27 cellular contexts compared by ENCODE assay signal in the genomic region with DNA sequence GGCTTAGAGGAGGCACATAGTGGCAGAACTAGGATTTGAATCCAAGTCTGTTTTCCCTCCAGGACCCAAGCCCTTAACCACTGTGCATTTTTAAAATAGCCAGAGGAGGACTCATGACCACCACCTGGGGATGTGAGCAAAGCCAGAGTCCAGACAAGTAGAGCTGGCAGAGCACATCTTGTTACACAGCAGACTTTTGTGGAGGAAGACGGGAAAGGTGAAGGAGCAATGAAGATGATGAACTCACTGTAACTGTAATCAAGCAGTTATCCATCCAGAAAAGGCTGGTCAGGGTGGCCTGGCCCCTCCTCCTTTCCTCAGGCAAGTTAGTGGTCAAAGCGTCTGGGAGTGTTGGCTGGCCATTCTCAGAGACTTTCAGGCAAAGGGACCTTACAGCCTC. TPM values are rescaled to one million over a fixed set of nuclear protein-coding genes. Genes with fewer than 3 reads are reported as not detected.
DNase-seq lines count a peak whose midpoint lies in the region; ATAC-seq and TF ChIP-seq lines count a peak whose summit lies in the region.
"Had no signal": no experiment of that assay in that cellular context is flagged by ENCODE, and none has a peak within 500 bp of the region (broad histone marks: within the 10 kb centered on the region; RNA-seq: fewer than 3 reads in every experiment).

No MANE protein-coding gene starts in this region.

- H4K20me1 ChIP-seq in IMR-90 (ENCODE audit: insufficient read depth, low read length), result no peaks in the 10 kb centered on the region
- H4K20me1 ChIP-seq: BLaER1 had no signal

- TF ChIP-seq CTCF in IMR-90 (conservative IDR thresholded peaks at IDR 0.05; ENCODE audit: low read depth, low read length) (no peak), kidney epithelial cell (IDR thresholded peaks at IDR 0.05; ENCODE audit: insufficient read depth, low read length, poor library complexity, severe bottlenecking) (no peak)

- no peak overlapping the region; the same call in 1 of the 2 replicates for H4K91ac ChIP-seq in IMR-90 (ENCODE audit: insufficient read depth, low read depth, low read length)

- DNase-seq in IMR-90 (peak; percentile 65), astrocyte of the hippocampus (ENCODE audit: low read depth, low spot score) (peak; percentile 67), kidney epithelial cell (ENCODE audit: low read depth) (peak; percentile 43), renal cortical epithelial cell (ENCODE audit: low read depth) (peak; percentile 53), NCI-H2196 treated with DMSO at 0.1 percent for 48 hours (lab: John Stamatoyannopoulos, UW; ENCODE audit: unreplicated experiment) (no peak), NCI-H524 treated with DMSO at 0.1 percent for 48 hours (lab: John Stamatoyannopoulos, UW) (no peak), NCI-H2227 treated with DMSO at 0.1 percent for 48 hours (lab: John Stamatoyannopoulos, UW) (no peak)
- DNase-seq: activated CD4-positive, alpha-beta T cell treated with anti-CD3 and anti-CD28 coated beads for 48 hours; activated naive CD8-positive, alpha-beta T cell treated with anti-CD3 and anti-CD28 coated beads for 36 hours; aorta; dermis blood vessel endothelial cell; MV-4-11; NCI-H1436 treated with DMSO at 0.1 percent for 48 hours; NCI-H2081 treated with DMSO at 0.1 percent for 48 hours; NCI-H446; right lobe of liver; RPMI8226; SJCRH30; stimulated activated CD8-positive, alpha-beta memory T cell treated with anti-CD3 and anti-CD28 coated beads, Interleukin-4, amount 100 ng/mL, for 48 hours; stimulated activated naive CD8-positive, alpha-beta T cell treated with anti-CD3 and anti-CD28 coated beads, Interleukin-15, amount 100 ng/mL, for 72 hours; T1000; WERI-Rb-1 had no signal

- H3K4me2 ChIP-seq in IMR-90 (ENCODE audit: low read depth, low read length), result no peak overlapping the region
- H3K4me2 ChIP-seq: BLaER1 had no signal

- no peak overlapping the region; the same call in 1 of the 2 replicates for H3K14ac ChIP-seq in IMR-90 (replicated peaks; ENCODE audit: low read depth, low read length)

- H3K23ac ChIP-seq in IMR-90 (ENCODE audit: low read depth, low read length), result no peak overlapping the region

- 0 out of 2 replicates have a peak overlapping the region, but pooled peaks have one; percentile 9 for H2AK5ac ChIP-seq in IMR-90 (ENCODE audit: low read depth, low read length)

- peak overlapping the region; percentile 1; the same call in 1 of the 2 replicates for H3K4ac ChIP-seq in IMR-90 (ENCODE audit: low read depth, low read length)

- TF ChIP-seq RAD21 in IMR-90 (IDR thresholded peaks at IDR 0.05; ENCODE audit: low read length), result no peak

- dilution Hi-C loops in IMR-90 (cut with HindIII; ENCODE audit: low sequenced_read_pairs, unreplicated experiment), result no loop called here

- peaks cover 0 to 4% of the 10 kb centered on the region in 2 experiments; a peak in 1 of 4 replicates for H3K79me1 ChIP-seq in IMR-90 (ENCODE audit: low read depth in 1 of 2, low read length in 2 of 2)

- H3K56ac ChIP-seq in IMR-90 (ENCODE audit: extremely low read depth, insufficient read depth, low read length), result no peak overlapping the region

- H2BK120ac ChIP-seq in IMR-90 (ENCODE audit: low read depth, low read length), result peak overlapping the region; percentile 44; the same call in 1 of the 2 replicates

- CTCF ChIA-PET in IMR-90 (lab: Yijun Ruan, JAX), result interaction anchor here (0.6 kb wide), 1 partner anchor 17 kb away, joined by 3 read pairs; no protein-coding TSS in a partner anchor

- H3K27me3 ChIP-seq in IMR-90 (ENCODE audit: control insufficient read depth, insufficient read depth, low read length), result no peaks in the 10 kb centered on the region
- H3K27me3 ChIP-seq in kidney epithelial cell (ENCODE audit: control insufficient read depth, insufficient read depth, low read length), result no peaks in the 10 kb centered on the region
- H3K27me3 ChIP-seq: BLaER1, right lobe of liver, SJCRH30, vagina had no signal

- H3K4me3 ChIP-seq in IMR-90 (ENCODE audit: insufficient read depth, low read depth, low read length), result no peak overlapping the region
- H3K4me3 ChIP-seq in kidney epithelial cell (ENCODE audit: low read depth, low read length), result no peak overlapping the region
- H3K4me3 ChIP-seq: BLaER1, right lobe of liver, SJCRH30, vagina had no signal

- peak overlapping the region in 1 of 2 experiments; percentile 22; a peak in 1 of 4 replicates for H4K8ac ChIP-seq in IMR-90 (ENCODE audit: low read depth in 2 of 2, low read length in 2 of 2)

- H3K4me1 ChIP-seq in IMR-90 (ENCODE audit: control insufficient read depth, insufficient read depth, low read length), result peaks cover 26% of the 10 kb centered on the region
- H3K4me1 ChIP-seq: BLaER1, right lobe of liver had no signal

- POLR2A ChIA-PET in IMR-90 (lab: Charles Lee; ENCODE audit: unreplicated experiment), result no interaction called here

- no peak for ATAC-seq in IMR-90 (ENCODE audit: low read depth)
- ATAC-seq: esophagus mucosa; HCT116; left lobe of liver; right lobe of liver; stimulated activated naive CD8-positive, alpha-beta T cell treated with anti-CD3 and anti-CD28 coated beads, Interleukin-15, amount 100 ng/mL, for 72 hours had no signal

- peak overlapping the region; percentile 16 for H2AFZ ChIP-seq in IMR-90 (replicated peaks; ENCODE audit: low read length, poor library complexity)

- no peak overlapping the region for H2BK5ac ChIP-seq in IMR-90 (ENCODE audit: low read depth, low read length, poor library complexity, severe bottlenecking)

- H2AK9ac ChIP-seq in IMR-90 (replicated peaks; ENCODE audit: low read depth, low read length, poor library complexity), result peak overlapping the region; percentile 7

- intact Hi-C loops in IMR-90 (cut with micrococcal nuclease), result no loop called here

- 0 out of 2 replicates have a peak overlapping the region, but pooled peaks have one; percentile 0 for H2BK20ac ChIP-seq in IMR-90 (ENCODE audit: low read depth, low read length)

- no peak overlapping the region for H3K27ac ChIP-seq in IMR-90 (ENCODE audit: insufficient read depth, low read length)
- H3K27ac ChIP-seq: BLaER1, right lobe of liver, SJCRH30, vagina, WERI-Rb-1 had no signal

- peaks cover 10% of the 10 kb centered on the region for H3K9me1 ChIP-seq in IMR-90 (ENCODE audit: insufficient read depth, low read length)

- no TSS peak for BruUV-seq in IMR-90 (replicated peaks; lab: Mats Ljungman, UMichigan)

- no peaks in the 10 kb centered on the region for H3K36me3 ChIP-seq in IMR-90 (ENCODE audit: control insufficient read depth, insufficient read depth, low read length)
- no peaks in the 10 kb centered on the region for H3K36me3 ChIP-seq in kidney epithelial cell (ENCODE audit: control insufficient read depth, insufficient read depth, low read length)
- H3K36me3 ChIP-seq: BLaER1, right lobe of liver, SJCRH30, vagina had no signal

- H3K9me3 ChIP-seq in IMR-90 (ENCODE audit: control insufficient read depth, insufficient read depth, low read length), result no peaks in the 10 kb centered on the region
- H3K9me3 ChIP-seq: BLaER1, right lobe of liver, SJCRH30, vagina had no signal

- H3K9ac ChIP-seq in IMR-90 (ENCODE audit: low read depth, low read length), result no peak overlapping the region
- H3K9ac ChIP-seq: BLaER1 had no signal

- H4K5ac ChIP-seq in IMR-90 (ENCODE audit: low read depth, low read length), result no peak overlapping the region

- in situ Hi-C loops in IMR-90 (cut with MboI; ENCODE audit: low sequenced_read_pairs), result no loop called here

- no peak for TF ChIP-seq POLR2A in IMR-90 (IDR thresholded peaks at IDR 0.05; ENCODE audit: low read depth, low read length)

- H3K18ac ChIP-seq in IMR-90 (ENCODE audit: low read depth, low read length), result no peak overlapping the region

- WGBS in IMR-90 (ENCODE audit: extremely low coverage in 2 of 2, insufficient read length in 1 of 2), 2 experiments, result no CpG with 5 or more reads among the region's 2 CpGs

- H2BK15ac ChIP-seq in IMR-90 (ENCODE audit: low read depth, low read length), result peak overlapping the region; percentile 26; the same call in 1 of the 3 replicates

TF ChIP-seq in IMR-90, 13 proteins besides CTCF, POLR2A, EP300 and RAD21:
- no peak for TF ChIP-seq MAZ (IDR thresholded peaks at IDR 0.05; ENCODE audit: borderline replicate concordance, low read depth, low read length)

RNA-seq across cellular contexts. Expression of a gene that starts 50.9 kb away (rescaled TPM):
- total RNA-seq in IMR-90 (2012; rRNA removed), result 0.54 and 0.56 TPM in 2 replicates
- 0.29 and 0.31 TPM in 2 replicates for polyA plus RNA-seq in IMR-90 (2012; rRNA removed)
- 0.09 and 0.24 TPM in 2 replicates for polyA plus RNA-seq in IMR-90 (2012; cell fraction: cytosol; rRNA removed)
- 0.13 and 0.58 TPM in 2 replicates for polyA plus RNA-seq in IMR-90 (2012; cell fraction: nucleus; rRNA removed; ENCODE audit: low replicate concordance)
- total RNA-seq in kidney epithelial cell, result 13.1 and 14.6 TPM in 2 replicates
- total RNA-seq in renal cortical epithelial cell, result 12.7 and 54.5 TPM in 2 replicates
- total RNA-seq: activated naive CD8-positive, alpha-beta T cell treated with anti-CD3 and anti-CD28 coated beads for 36 hours had no signal

RNA-seq across cellular contexts. Expression of a gene that starts 55.9 kb away (rescaled TPM):
- total RNA-seq in IMR-90 (2012; rRNA removed), result 552 and 592 TPM in 2 replicates
- 214 and 249 TPM in 2 replicates for polyA plus RNA-seq in IMR-90 (2012; rRNA removed)
- polyA plus RNA-seq in IMR-90 (2012; cell fraction: cytosol; rRNA removed), result 118 and 124 TPM in 2 replicates
- 47.8 and 219 TPM in 2 replicates for polyA plus RNA-seq in IMR-90 (2012; cell fraction: nucleus; rRNA removed; ENCODE audit: low replicate concordance)
- total RNA-seq in kidney epithelial cell, result 223 and 226 TPM in 2 replicates
- total RNA-seq in renal cortical epithelial cell, result 636 and 714 TPM in 2 replicates

Comparison
In these comparisons a context has a peak if more than half of its experiments do, and no peak if none do; other contexts are left out.
1. DNase-seq: peak in IMR-90 (single experiment), astrocyte of the hippocampus (single experiment), kidney epithelial cell (single experiment) and renal cortical epithelial cell (single experiment); none in NCI-H2196 treated with DMSO at 0.1 percent for 48 hours (single experiment), NCI-H524 treated with DMSO at 0.1 percent for 48 hours (single experiment) and NCI-H2227 treated with DMSO at 0.1 percent for 48 hours (single experiment).